In genomic region chr2:161625314-161625919, GRCh38 we compare ENCODE assay signal across 13 cellular contexts. TPM values are rescaled to one million over a fixed set of nuclear protein-coding genes. Genes with fewer than 3 reads are reported as not detected.
DNase-seq lines count a peak whose midpoint lies in the region; ATAC-seq and TF ChIP-seq lines count a peak whose summit lies in the region.
"Had no signal": no experiment of that assay in that cellular context is flagged by ENCODE, and none has a peak within 500 bp of the region (broad histone marks: within the 10 kb centered on the region; RNA-seq: fewer than 3 reads in every experiment).

No MANE protein-coding gene starts in this region.

- peaks cover 18% of the 10 kb centered on the region for H3K4me1 Mint-ChIP-seq in activated naive CD4-positive, alpha-beta T cell treated with anti-CD3 and anti-CD28 coated beads for 36 hours (ENCODE audit: low read depth)

- CTCF ChIA-PET in activated naive CD4-positive, alpha-beta T cell treated with anti-CD3 and anti-CD28 coated beads for 36 hours (lab: Charles Lee), result interaction anchor here (1.0 kb wide), 1 partner anchor 38 kb away, joined by 3 read pairs; no protein-coding TSS in a partner anchor

- peak overlapping the region; percentile 17 for H3K4me3 Mint-ChIP-seq in activated naive CD4-positive, alpha-beta T cell treated with anti-CD3 and anti-CD28 coated beads for 36 hours

- no peak overlapping the region for H3K27ac ChIP-seq in upper lobe of right lung

- H3K27me3 ChIP-seq in upper lobe of right lung, result no peaks in the 10 kb centered on the region
- H3K27me3 ChIP-seq: BE2C had no signal

- no peak overlapping the region for H3K4me3 ChIP-seq in upper lobe of right lung

- no peaks in the 10 kb centered on the region for H3K36me3 ChIP-seq in upper lobe of right lung
- H3K36me3 ChIP-seq: BE2C had no signal

- DNase-seq in activated naive CD4-positive, alpha-beta T cell treated with anti-CD3 and anti-CD28 coated beads for 36 hours, result peak; percentile 14
- DNase-seq in activated naive CD4-positive, alpha-beta T cell treated with anti-CD3 and anti-CD28 coated beads, Interleukin-2, amount 50 U/mL, for 16 hours, result no peak
- peak in 56 of 58 donors; percentile 2 to 78 (median 34) for DNase-seq in anterior cingulate cortex (lab: John Stamatoyannopoulos, UW)
- peak; percentile 81 for DNase-seq in islet precursor cell
- peak; percentile 23 for DNase-seq in upper lobe of right lung
- DNase-seq in NCI-H345 (lab: John Stamatoyannopoulos, UW), result no peak
- no peak for DNase-seq in AML-193 (lab: John Stamatoyannopoulos, UW)
- DNase-seq: BE2C, dermis blood vessel endothelial cell, left cardiac atrium had no signal

- H3K27ac Mint-ChIP-seq in activated naive CD4-positive, alpha-beta T cell treated with anti-CD3 and anti-CD28 coated beads for 36 hours, result no peak overlapping the region

- no peaks in the 10 kb centered on the region for H3K4me1 ChIP-seq in upper lobe of right lung
- H3K4me1 ChIP-seq: BE2C had no signal

- intact Hi-C loops in activated naive CD4-positive, alpha-beta T cell treated with anti-CD3 and anti-CD28 coated beads for 36 hours (cut with micrococcal nuclease), result no loop called here
- intact Hi-C loops in upper lobe of right lung (cut with DNase I), result no loop called here

- ATAC-seq in upper lobe of right lung (no peak), HG03025 (IDR thresholded peaks at IDR 0.05; ENCODE audit: low FRiP score, unreplicated experiment) (no peak)
- ATAC-seq: left cardiac atrium had no signal

- peaks cover 29% of the 10 kb centered on the region for H3K27me3 Mint-ChIP-seq in activated naive CD4-positive, alpha-beta T cell treated with anti-CD3 and anti-CD28 coated beads for 36 hours (ENCODE audit: low read depth)

- H3K9me3 Mint-ChIP-seq in activated naive CD4-positive, alpha-beta T cell treated with anti-CD3 and anti-CD28 coated beads for 36 hours, result no peaks in the 10 kb centered on the region

- no peaks in the 10 kb centered on the region for H3K9me3 ChIP-seq in upper lobe of right lung
- H3K9me3 ChIP-seq: BE2C had no signal

- H3K36me3 Mint-ChIP-seq in activated naive CD4-positive, alpha-beta T cell treated with anti-CD3 and anti-CD28 coated beads for 36 hours (ENCODE audit: low read depth), result no peaks in the 10 kb centered on the region

- TF ChIP-seq CTCF in upper lobe of right lung (IDR thresholded peaks at IDR 0.05), result no peak

RNA-seq across cellular contexts. Expression of gene SLC4A10, which starts 1.2 kb away (rescaled TPM):
- total RNA-seq in activated naive CD4-positive, alpha-beta T cell treated with anti-CD3 and anti-CD28 coated beads for 36 hours, result under 1 TPM; 0.07 to 0.10 TPM
- not detected for total RNA-seq in upper lobe of right lung
- total RNA-seq: dermis blood vessel endothelial cell, left cardiac atrium, MCF 10A, skeletal muscle tissue had no signal

Comparison
In these comparisons a context has a peak if more than half of its experiments do, and no peak if none do; other contexts are left out.
1. DNase-seq: peak in activated naive CD4-positive, alpha-beta T cell treated with anti-CD3 and anti-CD28 coated beads for 36 hours (single experiment), anterior cingulate cortex (56 of 58), islet precursor cell (single experiment) and upper lobe of right lung (single experiment); none in activated naive CD4-positive, alpha-beta T cell treated with anti-CD3 and anti-CD28 coated beads, Interleukin-2, amount 50 U/mL, for 16 hours (single experiment), NCI-H345 (single experiment) and AML-193 (0 of 2).